8 cellular contexts compared by ENCODE assay signal in the genomic region with DNA sequence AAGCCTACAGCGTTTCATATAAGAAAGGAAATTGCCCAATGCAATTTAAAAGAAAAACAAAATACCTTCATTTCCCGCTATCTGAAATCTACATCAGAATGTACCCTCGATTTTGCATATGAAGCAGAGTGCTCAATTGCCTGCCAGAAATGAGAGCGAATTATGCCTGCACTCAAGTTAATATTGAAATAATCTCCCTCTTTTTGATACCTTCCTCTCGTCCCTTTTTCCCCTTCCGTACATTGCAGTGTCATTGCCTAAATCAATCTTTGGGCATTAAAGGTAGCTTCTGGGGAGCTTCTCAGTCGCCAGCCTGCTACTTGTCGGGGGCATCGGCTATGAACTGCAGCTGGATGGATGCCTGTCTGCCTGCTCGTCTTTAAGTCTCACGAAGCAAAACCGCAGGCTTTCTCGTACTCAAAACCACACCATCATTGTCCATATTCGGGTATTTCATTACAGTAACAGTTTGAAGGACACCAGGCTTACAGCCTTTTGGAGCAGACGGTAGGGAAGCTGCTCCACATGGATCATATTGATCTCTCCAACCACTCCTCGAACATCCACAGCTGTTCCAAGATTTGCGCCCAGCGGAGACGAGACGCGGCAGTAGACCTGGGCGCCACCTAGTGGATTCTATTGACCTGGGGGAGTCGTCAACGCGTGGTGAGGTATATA.
DNase-seq lines count a peak whose midpoint lies in the region; ATAC-seq and TF ChIP-seq lines count a peak whose summit lies in the region.

No MANE protein-coding gene starts in this region.

- H3K36me3 ChIP-seq in duodenal mucosa (ENCODE audit: control insufficient read depth in 1 of 2, insufficient read depth in 2 of 2, low read length in 2 of 2): no peaks in the 10 kb centered on the region

- H3K4me1 ChIP-seq in duodenal mucosa (ENCODE audit: control insufficient read depth in 1 of 2, insufficient read depth in 2 of 2, low read length in 2 of 2): peaks cover 10 to 11% of the 10 kb centered on the region in 2 donors

- peaks cover 10 to 31% of the 10 kb centered on the region in 2 donors for H3K27me3 ChIP-seq in duodenal mucosa (ENCODE audit: control insufficient read depth in 1 of 2, insufficient read depth in 2 of 2, low read length in 2 of 2)

- ATAC-seq in GM19372 (IDR thresholded peaks at IDR 0.05; ENCODE audit: low read depth, unreplicated experiment): peak; percentile 75
- peak; percentile 89 for ATAC-seq in HG03460 (IDR thresholded peaks at IDR 0.05; ENCODE audit: unreplicated experiment)

- peak overlapping the region; percentile 57 to 83 for H3K4me3 ChIP-seq in duodenal mucosa (ENCODE audit: low read depth in 1 of 2, low read length in 2 of 2)

- H3K9me3 ChIP-seq in duodenal mucosa (ENCODE audit: control insufficient read depth in 1 of 2, low read length in 2 of 2): no peaks in the 10 kb centered on the region

- no peak overlapping the region for H3K27ac ChIP-seq in C4-2B
- H3K27ac ChIP-seq in duodenal mucosa (ENCODE audit: low read depth, low read length): no peak overlapping the region

- TF ChIP-seq CTCF in C4-2B (conservative IDR thresholded peaks at IDR 0.05): peak; percentile 95

- H3K9ac ChIP-seq in duodenal mucosa (ENCODE audit: low read depth in 1 of 2, low read length in 2 of 2): peak overlapping the region in 1 of 2 donors; percentile 49

- DNase-seq in NCI-H526 treated with DMSO at 0.1 percent for 48 hours (lab: John Stamatoyannopoulos, UW) (peak; percentile 89), lung microvascular endothelial cell (ENCODE audit: low read depth in 2 of 2) (peak; percentile 76 to 78)
- peak; percentile 69 for DNase-seq in activated CD4-positive, alpha-beta T cell treated with anti-CD3 and anti-CD28 coated beads, Interleukin-2, amount 50 U/mL, for 1 hour
- DNase-seq in stimulated activated CD8-positive, alpha-beta memory T cell treated with anti-CD3 and anti-CD28 coated beads, Interleukin-12 subunit alpha, Interleukin-12 subunit beta, amount 100 ng/mL, for 1 hour (ENCODE audit: low read depth): peak; percentile 45
